Comparison of ENCODE assay signal across 1 cellular context in the genomic region with DNA sequence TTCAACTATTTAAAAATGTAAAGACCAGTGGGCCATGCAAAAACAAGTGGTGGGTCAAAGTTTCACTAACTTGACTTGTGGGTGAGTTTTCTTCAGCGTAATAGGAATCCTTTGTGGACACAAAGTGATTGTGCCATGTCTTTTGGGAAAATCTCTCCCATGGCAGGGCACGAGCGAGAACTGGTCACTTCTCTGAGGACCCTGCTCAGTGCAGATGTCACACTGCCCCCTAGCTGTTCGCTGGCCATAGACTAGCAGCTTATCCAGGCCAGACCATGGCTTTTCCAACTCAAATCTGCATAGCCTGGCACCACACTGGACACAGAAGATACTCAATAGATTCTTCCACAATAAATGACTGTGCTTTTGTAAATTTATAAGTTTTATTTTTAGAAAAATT.
TF ChIP-seq lines count a peak whose summit lies in the region.

No MANE protein-coding gene starts in this region.

TF ChIP-seq in SK-N-SH treated with all-trans-retinoic acid at 6 μM for 48 hours, 23 proteins besides CTCF, POLR2A, EP300 and RAD21 (continued from another document):
- TF ChIP-seq, protein P1, sequence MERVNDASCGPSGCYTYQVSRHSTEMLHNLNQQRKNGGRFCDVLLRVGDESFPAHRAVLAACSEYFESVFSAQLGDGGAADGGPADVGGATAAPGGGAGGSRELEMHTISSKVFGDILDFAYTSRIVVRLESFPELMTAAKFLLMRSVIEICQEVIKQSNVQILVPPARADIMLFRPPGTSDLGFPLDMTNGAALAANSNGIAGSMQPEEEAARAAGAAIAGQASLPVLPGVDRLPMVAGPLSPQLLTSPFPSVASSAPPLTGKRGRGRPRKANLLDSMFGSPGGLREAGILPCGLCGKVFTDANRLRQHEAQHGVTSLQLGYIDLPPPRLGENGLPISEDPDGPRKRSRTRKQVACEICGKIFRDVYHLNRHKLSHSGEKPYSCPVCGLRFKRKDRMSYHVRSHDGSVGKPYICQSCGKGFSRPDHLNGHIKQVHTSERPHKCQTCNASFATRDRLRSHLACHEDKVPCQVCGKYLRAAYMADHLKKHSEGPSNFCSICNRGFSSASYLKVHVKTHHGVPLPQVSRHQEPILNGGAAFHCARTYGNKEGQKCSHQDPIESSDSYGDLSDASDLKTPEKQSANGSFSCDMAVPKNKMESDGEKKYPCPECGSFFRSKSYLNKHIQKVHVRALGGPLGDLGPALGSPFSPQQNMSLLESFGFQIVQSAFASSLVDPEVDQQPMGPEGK (CRISPR knock-in tag; IDR thresholded peaks at IDR 0.05; ENCODE audit: borderline replicate concordance), result no peak
- TF ChIP-seq RARB (CRISPR knock-in tag; IDR thresholded peaks at IDR 0.05) (no peak), OSR1 (CRISPR knock-in tag; IDR thresholded peaks at IDR 0.05) (no peak), BACH2 (CRISPR knock-in tag; IDR thresholded peaks at IDR 0.05; ENCODE audit: borderline replicate concordance) (no peak), CSDC2 (CRISPR knock-in tag; IDR thresholded peaks at IDR 0.05) (no peak), ESRRG (CRISPR knock-in tag; IDR thresholded peaks at IDR 0.05) (no peak), ZNF565 (CRISPR knock-in tag; conservative IDR thresholded peaks at IDR 0.05; ENCODE audit: low read depth) (no peak), TCF4 (CRISPR knock-in tag; IDR thresholded peaks at IDR 0.05; ENCODE audit: borderline replicate concordance) (no peak), TOX (CRISPR knock-in tag; IDR thresholded peaks at IDR 0.05; ENCODE audit: borderline replicate concordance) (no peak), ZNF8 (CRISPR knock-in tag; IDR thresholded peaks at IDR 0.05) (no peak)
- TF ChIP-seq, protein P2, sequence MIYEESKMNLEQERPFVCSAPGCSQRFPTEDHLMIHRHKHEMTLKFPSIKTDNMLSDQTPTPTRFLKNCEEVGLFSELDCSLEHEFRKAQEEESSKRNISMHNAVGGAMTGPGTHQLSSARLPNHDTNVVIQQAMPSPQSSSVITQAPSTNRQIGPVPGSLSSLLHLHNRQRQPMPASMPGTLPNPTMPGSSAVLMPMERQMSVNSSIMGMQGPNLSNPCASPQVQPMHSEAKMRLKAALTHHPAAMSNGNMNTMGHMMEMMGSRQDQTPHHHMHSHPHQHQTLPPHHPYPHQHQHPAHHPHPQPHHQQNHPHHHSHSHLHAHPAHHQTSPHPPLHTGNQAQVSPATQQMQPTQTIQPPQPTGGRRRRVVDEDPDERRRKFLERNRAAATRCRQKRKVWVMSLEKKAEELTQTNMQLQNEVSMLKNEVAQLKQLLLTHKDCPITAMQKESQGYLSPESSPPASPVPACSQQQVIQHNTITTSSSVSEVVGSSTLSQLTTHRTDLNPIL (CRISPR knock-in tag; IDR thresholded peaks at IDR 0.05; ENCODE audit: low read depth), result no peak
- TF ChIP-seq, protein P3, sequence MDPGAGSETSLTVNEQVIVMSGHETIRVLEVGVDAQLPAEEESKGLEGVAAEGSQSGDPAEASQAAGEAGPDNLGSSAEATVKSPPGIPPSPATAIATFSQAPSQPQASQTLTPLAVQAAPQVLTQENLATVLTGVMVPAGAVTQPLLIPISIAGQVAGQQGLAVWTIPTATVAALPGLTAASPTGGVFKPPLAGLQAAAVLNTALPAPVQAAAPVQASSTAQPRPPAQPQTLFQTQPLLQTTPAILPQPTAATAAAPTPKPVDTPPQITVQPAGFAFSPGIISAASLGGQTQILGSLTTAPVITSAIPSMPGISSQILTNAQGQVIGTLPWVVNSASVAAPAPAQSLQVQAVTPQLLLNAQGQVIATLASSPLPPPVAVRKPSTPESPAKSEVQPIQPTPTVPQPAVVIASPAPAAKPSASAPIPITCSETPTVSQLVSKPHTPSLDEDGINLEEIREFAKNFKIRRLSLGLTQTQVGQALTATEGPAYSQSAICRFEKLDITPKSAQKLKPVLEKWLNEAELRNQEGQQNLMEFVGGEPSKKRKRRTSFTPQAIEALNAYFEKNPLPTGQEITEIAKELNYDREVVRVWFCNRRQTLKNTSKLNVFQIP (CRISPR knock-in tag; IDR thresholded peaks at IDR 0.05; ENCODE audit: borderline replicate concordance, low read depth), result no peak
- TF ChIP-seq, protein P4, sequence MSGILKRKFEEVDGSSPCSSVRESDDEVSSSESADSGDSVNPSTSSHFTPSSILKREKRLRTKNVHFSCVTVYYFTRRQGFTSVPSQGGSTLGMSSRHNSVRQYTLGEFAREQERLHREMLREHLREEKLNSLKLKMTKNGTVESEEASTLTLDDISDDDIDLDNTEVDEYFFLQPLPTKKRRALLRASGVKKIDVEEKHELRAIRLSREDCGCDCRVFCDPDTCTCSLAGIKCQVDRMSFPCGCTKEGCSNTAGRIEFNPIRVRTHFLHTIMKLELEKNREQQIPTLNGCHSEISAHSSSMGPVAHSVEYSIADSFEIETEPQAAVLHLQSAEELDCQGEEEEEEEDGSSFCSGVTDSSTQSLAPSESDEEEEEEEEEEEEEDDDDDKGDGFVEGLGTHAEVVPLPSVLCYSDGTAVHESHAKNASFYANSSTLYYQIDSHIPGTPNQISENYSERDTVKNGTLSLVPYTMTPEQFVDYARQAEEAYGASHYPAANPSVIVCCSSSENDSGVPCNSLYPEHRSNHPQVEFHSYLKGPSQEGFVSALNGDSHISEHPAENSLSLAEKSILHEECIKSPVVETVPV (CRISPR knock-in tag; IDR thresholded peaks at IDR 0.05), result no peak
- TF ChIP-seq, protein P5, sequence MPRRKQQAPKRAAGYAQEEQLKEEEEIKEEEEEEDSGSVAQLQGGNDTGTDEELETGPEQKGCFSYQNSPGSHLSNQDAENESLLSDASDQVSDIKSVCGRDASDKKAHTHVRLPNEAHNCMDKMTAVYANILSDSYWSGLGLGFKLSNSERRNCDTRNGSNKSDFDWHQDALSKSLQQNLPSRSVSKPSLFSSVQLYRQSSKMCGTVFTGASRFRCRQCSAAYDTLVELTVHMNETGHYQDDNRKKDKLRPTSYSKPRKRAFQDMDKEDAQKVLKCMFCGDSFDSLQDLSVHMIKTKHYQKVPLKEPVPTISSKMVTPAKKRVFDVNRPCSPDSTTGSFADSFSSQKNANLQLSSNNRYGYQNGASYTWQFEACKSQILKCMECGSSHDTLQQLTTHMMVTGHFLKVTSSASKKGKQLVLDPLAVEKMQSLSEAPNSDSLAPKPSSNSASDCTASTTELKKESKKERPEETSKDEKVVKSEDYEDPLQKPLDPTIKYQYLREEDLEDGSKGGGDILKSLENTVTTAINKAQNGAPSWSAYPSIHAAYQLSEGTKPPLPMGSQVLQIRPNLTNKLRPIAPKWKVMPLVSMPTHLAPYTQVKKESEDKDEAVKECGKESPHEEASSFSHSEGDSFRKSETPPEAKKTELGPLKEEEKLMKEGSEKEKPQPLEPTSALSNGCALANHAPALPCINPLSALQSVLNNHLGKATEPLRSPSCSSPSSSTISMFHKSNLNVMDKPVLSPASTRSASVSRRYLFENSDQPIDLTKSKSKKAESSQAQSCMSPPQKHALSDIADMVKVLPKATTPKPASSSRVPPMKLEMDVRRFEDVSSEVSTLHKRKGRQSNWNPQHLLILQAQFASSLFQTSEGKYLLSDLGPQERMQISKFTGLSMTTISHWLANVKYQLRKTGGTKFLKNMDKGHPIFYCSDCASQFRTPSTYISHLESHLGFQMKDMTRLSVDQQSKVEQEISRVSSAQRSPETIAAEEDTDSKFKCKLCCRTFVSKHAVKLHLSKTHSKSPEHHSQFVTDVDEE (CRISPR knock-in tag; IDR thresholded peaks at IDR 0.05), result no peak
